Comparison of ENCODE assay signal across 2 cellular contexts in the genomic region with DNA sequence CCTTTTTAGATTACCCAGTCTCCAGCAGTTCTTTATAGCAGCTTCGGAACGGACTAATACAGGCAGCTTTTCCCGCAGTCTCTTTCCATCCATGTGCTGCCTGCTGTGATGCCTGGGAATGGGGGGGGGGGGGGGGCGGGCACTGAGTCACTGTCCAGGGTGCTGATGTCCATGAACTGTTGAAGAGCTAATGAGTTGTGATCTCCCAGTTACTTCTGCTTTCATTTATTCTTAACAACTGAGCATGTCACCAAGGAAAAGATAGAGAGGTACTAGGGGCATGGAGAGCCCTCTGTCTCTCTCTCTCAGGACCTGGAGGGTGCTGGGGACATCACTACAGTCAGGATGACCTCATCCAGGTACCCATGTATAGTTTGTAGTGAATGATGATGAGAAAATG.
TF ChIP-seq lines count a peak whose summit lies in the region.

No MANE protein-coding gene starts in this region.

TF ChIP-seq in Ishikawa, 13 proteins besides CTCF, POLR2A, EP300 and RAD21 (continued from another document):
- TF ChIP-seq, protein P1, sequence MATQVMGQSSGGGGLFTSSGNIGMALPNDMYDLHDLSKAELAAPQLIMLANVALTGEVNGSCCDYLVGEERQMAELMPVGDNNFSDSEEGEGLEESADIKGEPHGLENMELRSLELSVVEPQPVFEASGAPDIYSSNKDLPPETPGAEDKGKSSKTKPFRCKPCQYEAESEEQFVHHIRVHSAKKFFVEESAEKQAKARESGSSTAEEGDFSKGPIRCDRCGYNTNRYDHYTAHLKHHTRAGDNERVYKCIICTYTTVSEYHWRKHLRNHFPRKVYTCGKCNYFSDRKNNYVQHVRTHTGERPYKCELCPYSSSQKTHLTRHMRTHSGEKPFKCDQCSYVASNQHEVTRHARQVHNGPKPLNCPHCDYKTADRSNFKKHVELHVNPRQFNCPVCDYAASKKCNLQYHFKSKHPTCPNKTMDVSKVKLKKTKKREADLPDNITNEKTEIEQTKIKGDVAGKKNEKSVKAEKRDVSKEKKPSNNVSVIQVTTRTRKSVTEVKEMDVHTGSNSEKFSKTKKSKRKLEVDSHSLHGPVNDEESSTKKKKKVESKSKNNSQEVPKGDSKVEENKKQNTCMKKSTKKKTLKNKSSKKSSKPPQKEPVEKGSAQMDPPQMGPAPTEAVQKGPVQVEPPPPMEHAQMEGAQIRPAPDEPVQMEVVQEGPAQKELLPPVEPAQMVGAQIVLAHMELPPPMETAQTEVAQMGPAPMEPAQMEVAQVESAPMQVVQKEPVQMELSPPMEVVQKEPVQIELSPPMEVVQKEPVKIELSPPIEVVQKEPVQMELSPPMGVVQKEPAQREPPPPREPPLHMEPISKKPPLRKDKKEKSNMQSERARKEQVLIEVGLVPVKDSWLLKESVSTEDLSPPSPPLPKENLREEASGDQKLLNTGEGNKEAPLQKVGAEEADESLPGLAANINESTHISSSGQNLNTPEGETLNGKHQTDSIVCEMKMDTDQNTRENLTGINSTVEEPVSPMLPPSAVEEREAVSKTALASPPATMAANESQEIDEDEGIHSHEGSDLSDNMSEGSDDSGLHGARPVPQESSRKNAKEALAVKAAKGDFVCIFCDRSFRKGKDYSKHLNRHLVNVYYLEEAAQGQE (IDR thresholded peaks at IDR 0.05; ENCODE audit: low read depth) = peak; percentile 78
- TF ChIP-seq YY1 (IDR thresholded peaks at IDR 0.05; ENCODE audit: low read depth) = no peak
- TF ChIP-seq FOXM1 (IDR thresholded peaks at IDR 0.05; ENCODE audit: borderline replicate concordance, low read depth) = no peak
- no peak for TF ChIP-seq CEBPB (IDR thresholded peaks at IDR 0.05)
- TF ChIP-seq, protein P2, sequence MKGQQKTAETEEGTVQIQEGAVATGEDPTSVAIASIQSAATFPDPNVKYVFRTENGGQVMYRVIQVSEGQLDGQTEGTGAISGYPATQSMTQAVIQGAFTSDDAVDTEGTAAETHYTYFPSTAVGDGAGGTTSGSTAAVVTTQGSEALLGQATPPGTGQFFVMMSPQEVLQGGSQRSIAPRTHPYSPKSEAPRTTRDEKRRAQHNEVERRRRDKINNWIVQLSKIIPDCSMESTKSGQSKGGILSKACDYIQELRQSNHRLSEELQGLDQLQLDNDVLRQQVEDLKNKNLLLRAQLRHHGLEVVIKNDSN (IDR thresholded peaks at IDR 0.05) = no peak

TF ChIP-seq in HepG2, 621 proteins besides CTCF, POLR2A, EP300 and RAD21 (continued from another document):
- TF ChIP-seq, protein P1 (IDR thresholded peaks at IDR 0.05; ENCODE audit: borderline replicate concordance in 1 of 2, low read depth in 1 of 2, low read length in 2 of 2) = peak; percentile 33 to 85
